ENCODE assay signal across 31 cellular contexts in the genomic region with DNA sequence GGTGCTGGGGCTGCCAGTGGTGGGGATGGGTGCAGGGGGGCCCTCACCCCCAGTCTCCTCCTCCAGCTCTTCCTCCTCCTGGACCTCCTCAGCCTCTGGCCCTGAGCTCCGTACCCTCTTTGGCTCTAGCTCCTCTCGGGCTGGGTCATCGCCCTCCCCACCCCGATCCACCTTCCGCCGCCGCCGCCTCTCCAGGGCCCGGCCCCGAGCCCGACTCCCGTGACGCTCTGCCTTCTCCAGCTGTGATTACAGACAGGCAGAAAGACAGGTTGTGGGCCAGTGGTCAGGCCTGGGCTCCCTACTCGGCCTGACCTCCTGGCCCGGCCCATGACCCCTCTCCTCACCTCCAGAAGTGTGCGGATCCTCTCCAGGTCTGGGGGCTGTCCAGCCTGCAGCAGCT.
"Had no signal": no experiment of that assay in that cellular context is flagged by ENCODE, and none has a peak within 500 bp of the region (broad histone marks: within the 10 kb centered on the region; RNA-seq: fewer than 3 reads in every experiment).

No MANE protein-coding gene starts in this region.

- H3K27me3 ChIP-seq: neural progenitor cell, ovary, spleen, suprapubic skin, testis, tibial artery, transverse colon, upper lobe of right lung, uterus had no signal

- H3K79me2 ChIP-seq: parathyroid adenoma had no signal

- H2AFZ ChIP-seq: neural progenitor cell, parathyroid adenoma had no signal

- ATAC-seq: naive thymus-derived CD4-positive, alpha-beta T cell; natural killer cell; psoas muscle; right cardiac atrium; sciatic nerve; stimulated activated naive CD8-positive, alpha-beta T cell treated with anti-CD3 and anti-CD28 coated beads, Interleukin-15, amount 100 ng/mL, for 72 hours; stimulated activated naive CD8-positive, alpha-beta T cell treated with anti-CD3 and anti-CD28 coated beads, Interleukin-15, Interleukin-2, amounts not matched to agents 100 U/mL and 50 U/mL, for 24 hours; upper lobe of right lung had no signal

- H3K36me3 ChIP-seq: neural progenitor cell, ovary, uterus had no signal

- H3K9ac ChIP-seq: neural progenitor cell, parathyroid adenoma had no signal

- H3K4me3 ChIP-seq: neural progenitor cell, ovary, psoas muscle, skin epidermis, smooth muscle cell, spleen, suprapubic skin, testis, tibial artery, transverse colon, upper lobe of right lung, uterus had no signal

- H3K27ac ChIP-seq: neural progenitor cell, ovary, parathyroid adenoma, psoas muscle, skin epidermis, spleen, suprapubic skin, testis, tibial artery, transverse colon, upper lobe of right lung, uterus had no signal

- H3K4me1 Mint-ChIP-seq: naive thymus-derived CD4-positive, alpha-beta T cell; nephron; neural progenitor cell had no signal

- DNase-seq: naive thymus-derived CD4-positive, alpha-beta T cell; natural killer cell; occipital lobe; ovary; posterior cingulate gyrus; psoas muscle; spleen; stimulated activated CD4-positive, alpha-beta T cell treated with anti-CD3 and anti-CD28 coated beads, Interleukin-12 subunit alpha, Interleukin-12 subunit beta, amount 100 ng/mL, for 4 hours; stimulated activated CD4-positive, alpha-beta T cell treated with anti-CD3 and anti-CD28 coated beads, Interleukin-1b, Interleukin-23, amount 100 ng/mL, for 48 hours; stimulated activated CD4-positive, alpha-beta T cell treated with anti-CD3 and anti-CD28 coated beads, Interleukin-4, amount 100 ng/mL, for 1 hour; stimulated activated CD4-positive, alpha-beta T cell treated with anti-CD3 and anti-CD28 coated beads, Interleukin-4, amount 100 ng/mL, for 4 hours; stimulated activated CD8-positive, alpha-beta memory T cell treated with anti-CD3 and anti-CD28 coated beads, Interleukin-4, amount 100 ng/mL, for 48 hours; stimulated activated naive CD4-positive, alpha-beta T cell; stimulated activated naive CD8-positive, alpha-beta T cell treated with anti-CD3 and anti-CD28 coated beads, Interleukin-15, amount 100 ng/mL, for 72 hours; stimulated activated naive CD8-positive, alpha-beta T cell treated with anti-CD3 and anti-CD28 coated beads, Interleukin-15, Interleukin-2, amounts not matched to agents 100 U/mL and 50 U/mL, for 24 hours; substantia nigra; testis; tibial artery; transverse colon; upper lobe of right lung; uterus had no signal

- H3K9me3 ChIP-seq: ovary, psoas muscle, spleen, suprapubic skin, testis, tibial artery, transverse colon, upper lobe of right lung, uterus had no signal

- H3K4me3 Mint-ChIP-seq: naive thymus-derived CD4-positive, alpha-beta T cell; natural killer cell; nephron; neural progenitor cell; stimulated activated naive CD8-positive, alpha-beta T cell treated with anti-CD3 and anti-CD28 coated beads, Interleukin-15, amount 100 ng/mL, for 72 hours; type B pancreatic cell had no signal

- H3K27ac Mint-ChIP-seq: nephron, neural progenitor cell, progenitor cell of endocrine pancreas, type B pancreatic cell had no signal

- H3K9me3 Mint-ChIP-seq: naive thymus-derived CD4-positive, alpha-beta T cell; natural killer cell; neural progenitor cell; stimulated activated naive CD8-positive, alpha-beta T cell treated with anti-CD3 and anti-CD28 coated beads, Interleukin-15, amount 100 ng/mL, for 72 hours; type B pancreatic cell had no signal

- H3K27me3 Mint-ChIP-seq: naive thymus-derived CD4-positive, alpha-beta T cell; progenitor cell of endocrine pancreas; stimulated activated naive CD8-positive, alpha-beta T cell treated with anti-CD3 and anti-CD28 coated beads, Interleukin-15, amount 100 ng/mL, for 72 hours; type B pancreatic cell had no signal

- H3K4me2 ChIP-seq: neural progenitor cell, smooth muscle cell had no signal

- H3K4me1 ChIP-seq: neural progenitor cell, spleen, suprapubic skin, testis, tibial artery, transverse colon, upper lobe of right lung, uterus had no signal
